Comparison of ENCODE assay signal across 9 cellular contexts in genomic region chr10:26479766-26480492, GRCh38. TPM values are rescaled to one million over a fixed set of nuclear protein-coding genes. Genes with fewer than 3 reads are reported as not detected.
DNase-seq lines count a peak whose midpoint lies in the region; ATAC-seq and TF ChIP-seq lines count a peak whose summit lies in the region.
"Had no signal": no experiment of that assay in that cellular context is flagged by ENCODE, and none has a peak within 500 bp of the region (broad histone marks: within the 10 kb centered on the region; RNA-seq: fewer than 3 reads in every experiment).

No MANE protein-coding gene starts in this region.

- H3F3A ChIP-seq in OCI-LY1 (ENCODE audit: insufficient read depth, low read length) = peaks cover 8% of the 10 kb centered on the region

- intact Hi-C loops in right lobe of liver (cut with DNase I) = no loop called here

- no peak for TF ChIP-seq POLR2A in right lobe of liver (IDR thresholded peaks at IDR 0.05)
- no peak for TF ChIP-seq POLR2A in gastroesophageal sphincter (IDR thresholded peaks at IDR 0.05)

- H3K4me1 ChIP-seq in OCI-LY1 (ENCODE audit: insufficient read depth, low read length, severe bottlenecking) (peaks cover 86% of the 10 kb centered on the region), right lobe of liver (peaks cover 0 to 33% (median 3%) of the 10 kb centered on the region in 4 donors), gastroesophageal sphincter (no peaks in the 10 kb centered on the region)

- peak overlapping the region; percentile 53 for H3K9ac ChIP-seq in OCI-LY1 (ENCODE audit: low read length)

- H3K4me3 ChIP-seq in OCI-LY1 (ENCODE audit: low read depth, low read length, poor library complexity, severe bottlenecking) (peak overlapping the region; percentile 46), right lobe of liver (no peak overlapping the region), gastroesophageal sphincter (no peak overlapping the region)

- H3K36me3 ChIP-seq in OCI-LY1 (ENCODE audit: insufficient read depth, low read length) (peaks cover 32% of the 10 kb centered on the region), right lobe of liver (no peaks in the 10 kb centered on the region), gastroesophageal sphincter (no peaks in the 10 kb centered on the region)

- peak overlapping the region; percentile 51 for H3K4me2 ChIP-seq in OCI-LY1 (ENCODE audit: low read length)

- TF ChIP-seq CTCF in OCI-LY1 (IDR thresholded peaks at IDR 0.05; ENCODE audit: low read length) (no peak), right lobe of liver (IDR thresholded peaks at IDR 0.05) (no peak), gastroesophageal sphincter (IDR thresholded peaks at IDR 0.05) (no peak)

- H2AFZ ChIP-seq in OCI-LY1 (ENCODE audit: low read length) = no peak overlapping the region

- H3K27ac ChIP-seq in OCI-LY1 (ENCODE audit: low read depth, low read length, poor library complexity, severe bottlenecking) (peak overlapping the region; percentile 96), right lobe of liver (peak overlapping the region in 2 of 3 donors; percentile 47), gastroesophageal sphincter (no peak overlapping the region)

- TF ChIP-seq EP300 in gastroesophageal sphincter (IDR thresholded peaks at IDR 0.05) = no peak

- H3K9me2 ChIP-seq in OCI-LY1 (ENCODE audit: low read depth, low read length) = no peaks in the 10 kb centered on the region

- ATAC-seq in GM21723 (IDR thresholded peaks at IDR 0.05; ENCODE audit: unreplicated experiment) = peak; percentile 43
- peak; percentile 14 to 44 (median 26) for ATAC-seq in right lobe of liver
- ATAC-seq in gastroesophageal sphincter = no peak

- H3K79me2 ChIP-seq in OCI-LY1 (ENCODE audit: insufficient read depth, low read length) = peaks cover 58% of the 10 kb centered on the region

- 62% methylated on average over 3 of the region's 6 CpGs for WGBS in right lobe of liver (ENCODE audit: insufficient coverage, low coverage, low lambda C conversion rate, missing lambda C conversion rate)
- WGBS in gastroesophageal sphincter (ENCODE audit: low coverage in 1 of 2), 2 donors = 64% methylated on average over 4 of the region's 6 CpGs; no CpG with 5 or more reads in 1 of the 2 donors

- no peaks in the 10 kb centered on the region for H3K9me3 ChIP-seq in OCI-LY1 (ENCODE audit: low read length)
- no peaks in the 10 kb centered on the region for H3K9me3 ChIP-seq in right lobe of liver
- H3K9me3 ChIP-seq in gastroesophageal sphincter = no peaks in the 10 kb centered on the region

- no peaks in the 10 kb centered on the region for H4K20me1 ChIP-seq in OCI-LY1 (ENCODE audit: insufficient read depth, low read length)

- DNase-seq in GF-D8 (lab: John Stamatoyannopoulos, UW) (peak; percentile 67), right lobe of liver (peak in 1 of 3 donors; percentile 56), cerebellum (ENCODE audit: low spot score) (no peak), HuH-7.5 (ENCODE audit: low spot score) (no peak), DMS 273 (lab: John Stamatoyannopoulos, UW; ENCODE audit: unreplicated experiment) (no peak)
- DNase-seq: NCI-H510A had no signal

- H3K27me3 ChIP-seq in OCI-LY1 (ENCODE audit: insufficient read depth, low read length) (no peaks in the 10 kb centered on the region), right lobe of liver (no peaks in the 10 kb centered on the region), gastroesophageal sphincter (no peaks in the 10 kb centered on the region)

RNA-seq across cellular contexts. Expression of gene APBB1IP, which starts 41.8 kb away (rescaled TPM):
- total RNA-seq in right lobe of liver (10 to 100 TPM; 13.0 to 50.7 (median 16.5) TPM), cerebellum (1.6 TPM), gastroesophageal sphincter (1 to 10 TPM; 2.3 to 6.9 (median 4.9) TPM)

Comparison
In these comparisons a context has a peak if more than half of its experiments do, and no peak if none do; other contexts are left out.
1. H3K27ac ChIP-seq: peak in OCI-LY1 (single experiment) and right lobe of liver (2 of 3); none in gastroesophageal sphincter (0 of 4).